ENCODE assay signal across 39 cellular contexts in the genomic region with DNA sequence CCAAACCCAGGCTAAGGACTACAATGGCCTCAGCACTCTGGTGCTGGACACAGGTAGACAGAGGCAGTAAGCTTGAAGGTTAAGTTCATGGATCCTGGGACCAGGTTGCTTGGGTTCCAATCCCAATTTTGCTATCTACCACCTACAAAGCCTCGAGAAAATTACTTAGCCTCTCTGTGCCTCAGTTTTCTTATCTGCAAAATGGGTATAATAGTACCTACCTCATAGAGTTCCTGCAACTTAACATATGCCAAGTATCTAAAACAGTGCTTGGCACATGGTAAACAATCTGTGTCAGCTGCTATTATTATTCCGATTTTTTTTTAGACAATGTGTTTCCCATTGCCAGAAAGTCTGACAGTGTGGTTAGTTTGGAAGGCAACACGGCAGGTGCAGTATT. TPM values are rescaled to one million over a fixed set of nuclear protein-coding genes. Genes with fewer than 3 reads are reported as not detected.
"Had no signal": no experiment of that assay in that cellular context is flagged by ENCODE, and none has a peak within 500 bp of the region (broad histone marks: within the 10 kb centered on the region; RNA-seq: fewer than 3 reads in every experiment).

No MANE protein-coding gene starts in this region.

- H3K4me1 Mint-ChIP-seq: activated CD4-positive, alpha-beta T cell treated with anti-CD3 and anti-CD28 coated beads, Interleukin-2, amount 10 ng/mL, durations not matched to agents 24 days and 14 days; activated CD8-positive, alpha-beta memory T cell treated with anti-CD3 and anti-CD28 coated beads, Interleukin-2, amount 10 ng/mL, durations not matched to agents 7 days and 5 days; activated naive CD4-positive, alpha-beta T cell treated with anti-CD3 and anti-CD28 coated beads, Interleukin-2, amount 50 U/mL, for 24 hours had no signal

- H3K4me3 ChIP-seq: adrenal gland, body of pancreas, cardiac muscle cell, colonic mucosa, gastroesophageal sphincter, heart right ventricle had no signal

- H3K36me3 Mint-ChIP-seq: activated CD4-positive, alpha-beta memory T cell treated with anti-CD3 and anti-CD28 coated beads for 36 hours; activated CD8-positive, alpha-beta memory T cell treated with anti-CD3 and anti-CD28 coated beads, Interleukin-2, amount 10 ng/mL, durations not matched to agents 7 days and 5 days; activated naive CD4-positive, alpha-beta T cell treated with anti-CD3 and anti-CD28 coated beads, Interleukin-2, amount 50 U/mL, for 24 hours; activated naive CD8-positive, alpha-beta T cell treated with anti-CD3 and anti-CD28 coated beads for 36 hours had no signal

- H3K9me3 Mint-ChIP-seq: activated CD4-positive, alpha-beta memory T cell treated with anti-CD3 and anti-CD28 coated beads for 36 hours; activated CD4-positive, alpha-beta T cell treated with anti-CD3 and anti-CD28 coated beads, Interleukin-2, amount 10 ng/mL, durations not matched to agents 24 days and 14 days; activated naive CD4-positive, alpha-beta T cell treated with anti-CD3 and anti-CD28 coated beads for 36 hours; activated naive CD4-positive, alpha-beta T cell treated with anti-CD3 and anti-CD28 coated beads, Interleukin-2, amount 50 U/mL, for 24 hours; activated naive CD8-positive, alpha-beta T cell treated with anti-CD3 and anti-CD28 coated beads for 36 hours; activated naive CD8-positive, alpha-beta T cell treated with anti-CD3 and anti-CD28 coated beads, Interleukin-2, amount 50 U/mL, for 24 hours; activated T-helper 1 cell treated with anti-CD3 and anti-CD28 coated beads, Interleukin-12 subunit alpha, Interleukin-12 subunit beta, Interleukin-2, Interleukin-4 antibody, amounts not matched to agents 30 ng/mL and 10 ng/mL and 1 ng/mL, durations not matched to agents 14 hours and 24 hours and 36 hours; activated T-helper 2 cell treated with anti-CD3 and anti-CD28 coated beads, Interferon-gamma antibody, Interleukin-2, Interleukin-4, amounts not matched to agents 10 μg/mL and 5 μg/mL and 100 μg/mL, durations not matched to agents 14 hours and 24 hours and 36 hours; T-helper 2 cell treated with Interferon-gamma antibody and Interleukin-4, amounts not matched to agents 5 μg/mL and 100 μg/mL, for 36 hours had no signal

- DNase-seq: activated CD4-positive, alpha-beta memory T cell treated with anti-CD3 and anti-CD28 coated beads for 36 hours; activated CD4-positive, alpha-beta T cell treated with anti-CD3 and anti-CD28 coated beads for 36 hours; activated CD4-positive, alpha-beta T cell treated with anti-CD3 and anti-CD28 coated beads, Interleukin-2, amount 10 ng/mL, durations not matched to agents 24 days and 14 days; activated CD4-positive, CD25-positive, alpha-beta regulatory T cell; activated CD4-positive, CD25-positive, alpha-beta regulatory T cell treated with anti-CD3 and anti-CD28 coated beads, Interleukin-2, amount 50 U/mL, for 72 hours; activated CD8-positive, alpha-beta memory T cell treated with anti-CD3 and anti-CD28 coated beads, Interleukin-2, amount 10 ng/mL, durations not matched to agents 7 days and 5 days; activated CD8-positive, alpha-beta memory T cell treated with anti-CD3 and anti-CD28 coated beads, Interleukin-2, amount 50 U/mL, for 4 hours; activated CD8-positive, alpha-beta T cell treated with anti-CD3 and anti-CD28 coated beads, Interleukin-2, amount 10 ng/mL, durations not matched to agents 7 days and 5 days; activated effector memory CD4-positive, alpha-beta T cell treated with anti-CD3 and anti-CD28 coated beads, Interleukin-2, amount 50 U/mL, for 16 hours; activated naive CD4-positive, alpha-beta T cell treated with anti-CD3 and anti-CD28 coated beads for 36 hours; activated naive CD8-positive, alpha-beta T cell treated with anti-CD3 and anti-CD28 coated beads for 36 hours; activated naive CD8-positive, alpha-beta T cell treated with anti-CD3 and anti-CD28 coated beads, Interleukin-2, amount 50 U/mL, for 24 hours; activated T-cell treated with anti-CD3 and anti-CD28 coated beads, Interleukin-2, amount 50 U/mL, for 1 hour; activated T-cell treated with anti-CD3 and anti-CD28 coated beads, Interleukin-2, amount 50 U/mL, for 48 hours; adrenal gland; amygdala; aorta; body of pancreas; central memory CD4-positive, alpha-beta T cell; cerebellar nuclear complex; colonic mucosa; effector CD8-positive, alpha-beta T cell; foreskin melanocyte; heart right ventricle; T-helper 1 cell; T-helper 17 cell; T1000; WERI-Rb-1 had no signal

- H3K27ac ChIP-seq: adrenal gland, body of pancreas, cardiac muscle cell, colonic mucosa, gastroesophageal sphincter, heart right ventricle, WERI-Rb-1 had no signal

- H3K9me3 ChIP-seq: adrenal gland, body of pancreas, colonic mucosa, gastroesophageal sphincter, heart right ventricle had no signal

- H3K4me3 Mint-ChIP-seq: activated CD4-positive, alpha-beta memory T cell treated with anti-CD3 and anti-CD28 coated beads for 36 hours; activated CD4-positive, alpha-beta T cell treated with anti-CD3 and anti-CD28 coated beads for 36 hours; activated CD4-positive, alpha-beta T cell treated with anti-CD3 and anti-CD28 coated beads, Interleukin-2, amount 10 ng/mL, durations not matched to agents 24 days and 14 days; activated CD8-positive, alpha-beta memory T cell treated with anti-CD3 and anti-CD28 coated beads, Interleukin-2, amount 10 ng/mL, durations not matched to agents 7 days and 5 days; activated CD8-positive, alpha-beta T cell treated with anti-CD3 and anti-CD28 coated beads, Interleukin-2, amount 10 ng/mL, durations not matched to agents 7 days and 5 days; activated naive CD4-positive, alpha-beta T cell treated with anti-CD3 and anti-CD28 coated beads for 36 hours; activated naive CD4-positive, alpha-beta T cell treated with anti-CD3 and anti-CD28 coated beads, Interleukin-2, amount 50 U/mL, for 24 hours; activated naive CD8-positive, alpha-beta T cell treated with anti-CD3 and anti-CD28 coated beads for 36 hours; activated naive CD8-positive, alpha-beta T cell treated with anti-CD3 and anti-CD28 coated beads, Interleukin-2, amount 50 U/mL, for 24 hours; activated T-helper 1 cell treated with anti-CD3 and anti-CD28 coated beads, Interleukin-12 subunit alpha, Interleukin-12 subunit beta, Interleukin-2, Interleukin-4 antibody, amounts not matched to agents 30 ng/mL and 10 ng/mL and 1 ng/mL, durations not matched to agents 14 hours and 24 hours and 36 hours; T-helper 17 cell; T-helper 2 cell treated with Interferon-gamma antibody and Interleukin-4, amounts not matched to agents 5 μg/mL and 100 μg/mL, for 36 hours had no signal

- H3K27ac Mint-ChIP-seq: activated CD4-positive, alpha-beta memory T cell treated with anti-CD3 and anti-CD28 coated beads for 36 hours; activated CD4-positive, alpha-beta T cell treated with anti-CD3 and anti-CD28 coated beads for 36 hours; activated CD4-positive, alpha-beta T cell treated with anti-CD3 and anti-CD28 coated beads, Interleukin-2, amount 10 ng/mL, durations not matched to agents 24 days and 14 days; activated CD8-positive, alpha-beta memory T cell treated with anti-CD3 and anti-CD28 coated beads, Interleukin-2, amount 10 ng/mL, durations not matched to agents 7 days and 5 days; activated CD8-positive, alpha-beta T cell treated with anti-CD3 and anti-CD28 coated beads, Interleukin-2, amount 10 ng/mL, durations not matched to agents 7 days and 5 days; activated naive CD4-positive, alpha-beta T cell treated with anti-CD3 and anti-CD28 coated beads for 36 hours; activated naive CD4-positive, alpha-beta T cell treated with anti-CD3 and anti-CD28 coated beads, Interleukin-2, amount 50 U/mL, for 24 hours; activated naive CD8-positive, alpha-beta T cell treated with anti-CD3 and anti-CD28 coated beads for 36 hours; activated naive CD8-positive, alpha-beta T cell treated with anti-CD3 and anti-CD28 coated beads, Interleukin-2, amount 50 U/mL, for 24 hours; activated T-helper 1 cell treated with anti-CD3 and anti-CD28 coated beads, Interleukin-12 subunit alpha, Interleukin-12 subunit beta, Interleukin-2, Interleukin-4 antibody, amounts not matched to agents 30 ng/mL and 10 ng/mL and 1 ng/mL, durations not matched to agents 14 hours and 24 hours and 36 hours; activated T-helper 2 cell treated with anti-CD3 and anti-CD28 coated beads, Interferon-gamma antibody, Interleukin-2, Interleukin-4, amounts not matched to agents 10 μg/mL and 5 μg/mL and 100 μg/mL, durations not matched to agents 14 hours and 24 hours and 36 hours; T-helper 17 cell; T-helper 2 cell treated with Interferon-gamma antibody and Interleukin-4, amounts not matched to agents 5 μg/mL and 100 μg/mL, for 36 hours had no signal

- ATAC-seq: activated CD4-positive, alpha-beta T cell treated with anti-CD3 and anti-CD28 coated beads for 36 hours; activated CD8-positive, alpha-beta memory T cell treated with anti-CD3 and anti-CD28 coated beads, Interleukin-2, amount 10 ng/mL, durations not matched to agents 7 days and 5 days; activated CD8-positive, alpha-beta T cell treated with anti-CD3 and anti-CD28 coated beads, Interleukin-2, amount 10 ng/mL, durations not matched to agents 7 days and 5 days; activated naive CD8-positive, alpha-beta T cell treated with anti-CD3 and anti-CD28 coated beads, Interleukin-2, amount 50 U/mL, for 24 hours; body of pancreas; esophagus mucosa; gastroesophageal sphincter; heart right ventricle; T-helper 17 cell had no signal

- H3K4me1 ChIP-seq: adrenal gland, body of pancreas, colonic mucosa, gastroesophageal sphincter, heart right ventricle had no signal

- H3K27me3 Mint-ChIP-seq: activated CD4-positive, alpha-beta T cell treated with anti-CD3 and anti-CD28 coated beads, Interleukin-2, amount 10 ng/mL, durations not matched to agents 24 days and 14 days; activated CD8-positive, alpha-beta memory T cell treated with anti-CD3 and anti-CD28 coated beads, Interleukin-2, amount 10 ng/mL, durations not matched to agents 7 days and 5 days; activated naive CD4-positive, alpha-beta T cell treated with anti-CD3 and anti-CD28 coated beads, Interleukin-2, amount 50 U/mL, for 24 hours; activated naive CD8-positive, alpha-beta T cell treated with anti-CD3 and anti-CD28 coated beads for 36 hours; activated naive CD8-positive, alpha-beta T cell treated with anti-CD3 and anti-CD28 coated beads, Interleukin-2, amount 50 U/mL, for 24 hours had no signal

- H3K36me3 ChIP-seq: adrenal gland, cardiac muscle cell, colonic mucosa, gastroesophageal sphincter, heart right ventricle, WERI-Rb-1 had no signal

- H3K27me3 ChIP-seq: adrenal gland, body of pancreas, cardiac muscle cell, colonic mucosa had no signal

RNA-seq across cellular contexts. Expression of a gene that starts 37.5 kb away (rescaled TPM):
- total RNA-seq: activated CD4-positive, alpha-beta memory T cell treated with anti-CD3 and anti-CD28 coated beads for 36 hours; activated CD4-positive, alpha-beta T cell treated with anti-CD3 and anti-CD28 coated beads for 36 hours; activated CD4-positive, alpha-beta T cell treated with anti-CD3 and anti-CD28 coated beads, Interleukin-2, amount 10 ng/mL, durations not matched to agents 24 days and 14 days; activated CD8-positive, alpha-beta memory T cell treated with anti-CD3 and anti-CD28 coated beads for 36 hours; activated CD8-positive, alpha-beta memory T cell treated with anti-CD3 and anti-CD28 coated beads, Interleukin-2, amount 10 ng/mL, durations not matched to agents 7 days and 5 days; activated CD8-positive, alpha-beta T cell treated with anti-CD3 and anti-CD28 coated beads, Interleukin-2, amount 10 ng/mL, durations not matched to agents 7 days and 5 days; activated naive CD4-positive, alpha-beta T cell treated with anti-CD3 and anti-CD28 coated beads for 36 hours; activated naive CD8-positive, alpha-beta T cell treated with anti-CD3 and anti-CD28 coated beads for 36 hours; activated T-helper 1 cell treated with anti-CD3 and anti-CD28 coated beads, Interleukin-12 subunit alpha, Interleukin-12 subunit beta, Interleukin-2, Interleukin-4 antibody, amounts not matched to agents 30 ng/mL and 10 ng/mL and 1 ng/mL, durations not matched to agents 14 hours and 24 hours and 36 hours; activated T-helper 2 cell treated with anti-CD3 and anti-CD28 coated beads, Interferon-gamma antibody, Interleukin-2, Interleukin-4, amounts not matched to agents 10 μg/mL and 5 μg/mL and 100 μg/mL, durations not matched to agents 14 hours and 24 hours and 36 hours; body of pancreas; epithelial cell of proximal tubule; esophagus mucosa; fibroblast of lung; glomerular endothelial cell had no signal
